Comparison of ENCODE assay signal across 14 cellular contexts in the genomic region with DNA sequence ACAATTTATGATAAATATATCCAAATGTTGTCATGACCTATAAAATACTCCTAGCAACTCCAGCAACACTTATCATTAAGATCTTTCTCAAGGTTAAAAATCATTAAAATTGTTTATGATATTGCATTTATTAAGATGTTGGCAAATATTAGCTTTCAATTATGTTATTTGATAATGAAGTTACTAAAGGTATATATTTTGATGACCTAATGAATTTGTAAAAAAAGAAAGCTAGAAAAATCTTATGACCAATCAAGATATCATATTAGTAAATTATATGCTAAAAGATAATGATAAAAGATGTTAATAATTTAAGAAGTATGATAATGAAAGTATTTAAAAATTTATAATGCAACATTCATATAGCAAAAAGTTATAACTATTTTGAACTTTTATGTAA.
"Had no signal": no experiment of that assay in that cellular context is flagged by ENCODE, and none has a peak within 500 bp of the region (broad histone marks: within the 10 kb centered on the region; RNA-seq: fewer than 3 reads in every experiment).

No MANE protein-coding gene starts in this region.

- H3K27me3 ChIP-seq: dorsolateral prefrontal cortex, esophagus muscularis mucosa, gastroesophageal sphincter had no signal

- H3K4me3 ChIP-seq: dorsolateral prefrontal cortex, esophagus muscularis mucosa, gastroesophageal sphincter, smooth muscle cell had no signal

- H3K9me3 ChIP-seq: esophagus muscularis mucosa, gastroesophageal sphincter had no signal

- DNase-seq: cortex of kidney; dorsolateral prefrontal cortex; effector CD8-positive, alpha-beta T cell; glutamatergic neuron; left colon; naive thymus-derived CD4-positive, alpha-beta T cell; nephron progenitor cell; posterior cingulate gyrus; stimulated activated CD4-positive, alpha-beta T cell treated with anti-CD3 and anti-CD28 coated beads, Interleukin-2, amount 100 ng/mL, for 48 hours; stimulated activated naive CD4-positive, alpha-beta T cell treated with Interleukin-2 at 50 U/mL for 16 hours; trophoblast cell had no signal

- ATAC-seq: gastroesophageal sphincter; left colon; naive thymus-derived CD4-positive, alpha-beta T cell had no signal

- H3K36me3 ChIP-seq: esophagus muscularis mucosa, gastroesophageal sphincter had no signal

- H3K27ac ChIP-seq: dorsolateral prefrontal cortex, esophagus muscularis mucosa, gastroesophageal sphincter had no signal
